ENCODE assay signal across 31 cellular contexts in genomic region chr4:41510179-41510578, GRCh38. TPM values are rescaled to one million over a fixed set of nuclear protein-coding genes. Genes with fewer than 3 reads are reported as not detected.
"Had no signal": no experiment of that assay in that cellular context is flagged by ENCODE, and none has a peak within 500 bp of the region (broad histone marks: within the 10 kb centered on the region; RNA-seq: fewer than 3 reads in every experiment).

No MANE protein-coding gene starts in this region.

- H3K27me3 ChIP-seq: adrenal gland, body of pancreas, esophagus muscularis mucosa, foreskin keratinocyte, gastrocnemius medialis, heart left ventricle had no signal

- H3K4me3 ChIP-seq: adrenal gland, body of pancreas, esophagus muscularis mucosa, gastrocnemius medialis, heart left ventricle had no signal

- H3K9me3 ChIP-seq: adrenal gland, body of pancreas, esophagus muscularis mucosa, gastrocnemius medialis, heart left ventricle had no signal

- H3K27ac ChIP-seq: adrenal gland, body of pancreas, esophagus muscularis mucosa, foreskin keratinocyte, gastrocnemius medialis had no signal

- H3K36me3 ChIP-seq: adrenal gland, esophagus muscularis mucosa, gastrocnemius medialis, heart left ventricle had no signal

- DNase-seq: activated CD4-positive, alpha-beta memory T cell treated with anti-CD3 and anti-CD28 coated beads for 36 hours; activated CD4-positive, alpha-beta T cell treated with anti-CD3 and anti-CD28 coated beads for 36 hours; activated CD4-positive, alpha-beta T cell treated with anti-CD3 and anti-CD28 coated beads, Interleukin-2, amount 10 ng/mL, durations not matched to agents 24 days and 14 days; activated CD4-positive, CD25-positive, alpha-beta regulatory T cell; activated CD4-positive, CD25-positive, alpha-beta regulatory T cell treated with anti-CD3 and anti-CD28 coated beads, Interleukin-2, amount 50 U/mL, for 72 hours; activated CD8-positive, alpha-beta memory T cell treated with anti-CD3 and anti-CD28 coated beads, Interleukin-2, amount 10 ng/mL, durations not matched to agents 7 days and 5 days; activated CD8-positive, alpha-beta memory T cell treated with anti-CD3 and anti-CD28 coated beads, Interleukin-2, amount 50 U/mL, for 4 hours; activated CD8-positive, alpha-beta T cell treated with anti-CD3 and anti-CD28 coated beads, Interleukin-2, amount 10 ng/mL, durations not matched to agents 7 days and 5 days; activated effector memory CD4-positive, alpha-beta T cell treated with anti-CD3 and anti-CD28 coated beads, Interleukin-2, amount 50 U/mL, for 16 hours; activated naive CD4-positive, alpha-beta T cell treated with anti-CD3 and anti-CD28 coated beads for 36 hours; activated naive CD8-positive, alpha-beta T cell treated with anti-CD3 and anti-CD28 coated beads for 36 hours; activated naive CD8-positive, alpha-beta T cell treated with anti-CD3 and anti-CD28 coated beads, Interleukin-2, amount 50 U/mL, for 24 hours; activated T-cell treated with anti-CD3 and anti-CD28 coated beads, Interleukin-2, amount 50 U/mL, for 1 hour; activated T-cell treated with anti-CD3 and anti-CD28 coated beads, Interleukin-2, amount 50 U/mL, for 48 hours; adrenal gland; aorta; body of pancreas; cortex of kidney; dermis blood vessel endothelial cell; effector CD4-positive, alpha-beta T cell; effector memory CD8-positive, alpha-beta T cell; erythroblast; foreskin keratinocyte; gastrocnemius medialis; glutamatergic neuron; heart left ventricle; T-helper 2 cell had no signal

- ATAC-seq: activated CD4-positive, alpha-beta T cell treated with anti-CD3 and anti-CD28 coated beads for 36 hours; activated CD8-positive, alpha-beta memory T cell treated with anti-CD3 and anti-CD28 coated beads, Interleukin-2, amount 10 ng/mL, durations not matched to agents 7 days and 5 days; activated CD8-positive, alpha-beta T cell treated with anti-CD3 and anti-CD28 coated beads, Interleukin-2, amount 10 ng/mL, durations not matched to agents 7 days and 5 days; activated naive CD8-positive, alpha-beta T cell treated with anti-CD3 and anti-CD28 coated beads, Interleukin-2, amount 50 U/mL, for 24 hours; body of pancreas; effector memory CD8-positive, alpha-beta T cell; foreskin keratinocyte; gastrocnemius medialis; heart left ventricle had no signal

RNA-seq across cellular contexts. Expression of gene LIMCH1, which starts 27.8 kb away (rescaled TPM):
- total RNA-seq: activated CD4-positive, alpha-beta memory T cell treated with anti-CD3 and anti-CD28 coated beads for 36 hours; activated CD4-positive, alpha-beta T cell treated with anti-CD3 and anti-CD28 coated beads for 36 hours; activated CD4-positive, alpha-beta T cell treated with anti-CD3 and anti-CD28 coated beads, Interleukin-2, amount 10 ng/mL, durations not matched to agents 24 days and 14 days; activated CD8-positive, alpha-beta memory T cell treated with anti-CD3 and anti-CD28 coated beads for 36 hours; activated CD8-positive, alpha-beta memory T cell treated with anti-CD3 and anti-CD28 coated beads, Interleukin-2, amount 10 ng/mL, durations not matched to agents 7 days and 5 days; activated CD8-positive, alpha-beta T cell treated with anti-CD3 and anti-CD28 coated beads, Interleukin-2, amount 10 ng/mL, durations not matched to agents 7 days and 5 days; activated naive CD4-positive, alpha-beta T cell treated with anti-CD3 and anti-CD28 coated beads for 36 hours; activated naive CD8-positive, alpha-beta T cell treated with anti-CD3 and anti-CD28 coated beads for 36 hours; activated T-helper 1 cell treated with anti-CD3 and anti-CD28 coated beads, Interleukin-12 subunit alpha, Interleukin-12 subunit beta, Interleukin-2, Interleukin-4 antibody, amounts not matched to agents 30 ng/mL and 10 ng/mL and 1 ng/mL, durations not matched to agents 14 hours and 24 hours and 36 hours; activated T-helper 2 cell treated with anti-CD3 and anti-CD28 coated beads, Interferon-gamma antibody, Interleukin-2, Interleukin-4, amounts not matched to agents 10 μg/mL and 5 μg/mL and 100 μg/mL, durations not matched to agents 14 hours and 24 hours and 36 hours had no signal
